In the genomic region with DNA sequence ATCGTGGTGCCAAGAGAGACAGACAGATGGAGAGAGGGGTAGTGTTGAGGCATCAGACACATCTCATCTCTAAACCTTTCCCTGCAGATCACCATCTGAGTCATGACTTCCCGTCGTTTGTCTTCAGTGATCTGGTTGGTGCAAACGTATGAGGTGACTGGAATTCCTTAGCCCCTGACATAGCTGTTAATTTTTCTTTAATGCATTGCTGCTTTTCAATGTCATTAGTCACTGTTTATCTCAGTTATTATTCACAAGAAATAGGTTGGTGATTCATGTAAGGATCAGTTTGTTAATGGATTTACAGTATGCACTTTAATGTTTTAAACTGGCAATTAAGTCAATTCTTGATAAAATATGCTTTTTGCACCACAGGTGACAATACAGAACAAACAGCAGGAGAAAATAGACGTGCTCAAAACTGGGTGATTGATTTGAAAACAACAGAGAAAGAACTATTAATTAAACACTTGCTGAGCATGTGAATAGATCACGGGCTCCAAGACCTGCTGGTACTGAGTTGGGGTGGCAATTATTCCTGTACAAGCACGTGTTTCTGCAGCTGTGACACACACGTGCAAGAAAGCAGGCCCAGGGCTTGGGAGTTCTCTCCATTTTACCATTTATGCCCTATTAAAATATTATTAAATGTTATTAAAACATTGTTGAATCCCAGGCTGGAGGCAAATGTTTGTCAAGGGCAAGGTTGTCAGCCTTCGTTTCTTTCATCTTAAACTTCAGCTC, we compare ENCODE assay signal across 8 cellular contexts. TPM values are rescaled to one million over a fixed set of nuclear protein-coding genes. Genes with fewer than 3 reads are reported as not detected.
DNase-seq lines count a peak whose midpoint lies in the region; ATAC-seq, FAIRE-seq and TF ChIP-seq lines count a peak whose summit lies in the region.
"Had no signal": no experiment of that assay in that cellular context is flagged by ENCODE, and none has a peak within 500 bp of the region (broad histone marks: within the 10 kb centered on the region; RNA-seq: fewer than 3 reads in every experiment).

No MANE protein-coding gene starts in this region.

- no peak for DNase-seq in GM12891 (ENCODE audit: insufficient read length, low spot score)
- peak; percentile 56 for DNase-seq in LHCN-M2 (ENCODE audit: low read depth)
- no peak for DNase-seq in activated naive CD4-positive, alpha-beta T cell treated with anti-CD3 and anti-CD28 coated beads, Interleukin-2, amount 50 U/mL, for 72 hours (ENCODE audit: low spot score in 2 of 2)
- DNase-seq in naive thymus-derived CD8-positive, alpha-beta T cell, result no peak
- DNase-seq in glutamatergic neuron, result no peak
- DNase-seq in hippocampal formation (lab: John Stamatoyannopoulos, UW), result no peak
- no peak for DNase-seq in NCI-H2107 treated with DMSO at 0.1 percent for 48 hours (lab: John Stamatoyannopoulos, UW; ENCODE audit: unreplicated experiment)

- H3K27ac Mint-ChIP-seq in activated naive CD4-positive, alpha-beta T cell treated with anti-CD3 and anti-CD28 coated beads, Interleukin-2, amount 50 U/mL, for 72 hours, result peak overlapping the region; percentile 6 to 38
- H3K27ac Mint-ChIP-seq in naive thymus-derived CD8-positive, alpha-beta T cell, result peak overlapping the region; percentile 9 to 98 (median 86)
- no peak overlapping the region for H3K27ac Mint-ChIP-seq in glutamatergic neuron (ENCODE audit: unreplicated experiment)

- no peak for TF ChIP-seq POLR2A in GM12891 (IDR thresholded peaks at IDR 0.05; ENCODE audit: low read depth, low read length)

- TF ChIP-seq CTCF in glutamatergic neuron (IDR thresholded peaks at IDR 0.05; ENCODE audit: partially characterized antibody, unreplicated experiment), result no peak

- peak overlapping the region in 8 of 10 donors; percentile 12 to 89 (median 60) for H3K4me3 Mint-ChIP-seq in naive thymus-derived CD8-positive, alpha-beta T cell
- H3K4me3 Mint-ChIP-seq in glutamatergic neuron (ENCODE audit: unreplicated experiment), result no peak overlapping the region

- no peaks in the 10 kb centered on the region for H3K27me3 Mint-ChIP-seq in naive thymus-derived CD8-positive, alpha-beta T cell
- peaks cover 2% of the 10 kb centered on the region for H3K27me3 Mint-ChIP-seq in glutamatergic neuron (ENCODE audit: unreplicated experiment)

- POLR2A ChIA-PET in naive thymus-derived CD8-positive, alpha-beta T cell (lab: Charles Lee), result interaction anchor here (1.4 kb wide), 1 partner anchor 9 kb away, joined by 4 read pairs; no protein-coding TSS in a partner anchor

- H3K36me3 Mint-ChIP-seq in activated naive CD4-positive, alpha-beta T cell treated with anti-CD3 and anti-CD28 coated beads, Interleukin-2, amount 50 U/mL, for 72 hours, result peaks cover 0 to 6% of the 10 kb centered on the region in 2 donors
- H3K36me3 Mint-ChIP-seq in naive thymus-derived CD8-positive, alpha-beta T cell, result no peaks in the 10 kb centered on the region
- no peaks in the 10 kb centered on the region for H3K36me3 Mint-ChIP-seq in glutamatergic neuron (ENCODE audit: unreplicated experiment)

- H3K4me1 Mint-ChIP-seq in naive thymus-derived CD8-positive, alpha-beta T cell, result peaks cover 12 to 52% (median 35%) of the 10 kb centered on the region in 4 donors
- peaks cover 5% of the 10 kb centered on the region for H3K4me1 Mint-ChIP-seq in glutamatergic neuron (ENCODE audit: low read depth, unreplicated experiment)

- H3K9me3 Mint-ChIP-seq in activated naive CD4-positive, alpha-beta T cell treated with anti-CD3 and anti-CD28 coated beads, Interleukin-2, amount 50 U/mL, for 72 hours, result no peaks in the 10 kb centered on the region
- no peaks in the 10 kb centered on the region for H3K9me3 Mint-ChIP-seq in naive thymus-derived CD8-positive, alpha-beta T cell
- H3K9me3 Mint-ChIP-seq in glutamatergic neuron (ENCODE audit: unreplicated experiment), result peaks cover 5% of the 10 kb centered on the region

- ATAC-seq in activated naive CD4-positive, alpha-beta T cell treated with anti-CD3 and anti-CD28 coated beads, Interleukin-2, amount 50 U/mL, for 72 hours, result peak in 1 of 2 donors; percentile 63
- ATAC-seq in naive thymus-derived CD8-positive, alpha-beta T cell, result no peak

- peak; percentile 93 for FAIRE-seq in GM12891 (lab: Jason Lieb, UNC)
- FAIRE-seq: colon had no signal

TF ChIP-seq in GM12891, 5 proteins besides CTCF, POLR2A, EP300 and RAD21:
- TF ChIP-seq PAX5 (IDR thresholded peaks at IDR 0.05; ENCODE audit: insufficient read depth, low read length, severe bottlenecking), result no peak
- no peak for TF ChIP-seq SPI1 (IDR thresholded peaks at IDR 0.05; ENCODE audit: low read depth, low read length)
- no peak for TF ChIP-seq TAF1 (IDR thresholded peaks at IDR 0.05; ENCODE audit: low read depth, low read length)
- TF ChIP-seq POLR2AphosphoS5 (IDR thresholded peaks at IDR 0.05; ENCODE audit: low read depth, low read length), result no peak
- no peak for TF ChIP-seq POU2F2 (IDR thresholded peaks at IDR 0.05; ENCODE audit: low read depth, low read length)
TF ChIP-seq in GM12891: peak in this region for 0.

RNA-seq across cellular contexts. Expression of gene TMEM154, which starts 1.4 kb away (rescaled TPM):
- 9.3 TPM for polyA plus RNA-seq in GM12891 (2012; ENCODE audit: low read depth, missing spikeins)
- 0.52 and 0.90 TPM in 2 replicates for total RNA-seq in LHCN-M2 (2014; rRNA removed)
- 0.19 TPM for polyA plus RNA-seq in LHCN-M2 (2012)
- total RNA-seq in activated naive CD4-positive, alpha-beta T cell treated with anti-CD3 and anti-CD28 coated beads, Interleukin-2, amount 50 U/mL, for 72 hours, result 10 to 100 TPM; 13.4 to 17.1 TPM
- total RNA-seq in naive thymus-derived CD8-positive, alpha-beta T cell, result 10 to 100 TPM; 33.4 to 37.9 TPM
- 10 to 100 TPM; 24.7 to 30.8 (median 28.4) TPM for polyA plus RNA-seq in naive thymus-derived CD8-positive, alpha-beta T cell
- total RNA-seq in glutamatergic neuron (ENCODE audit: unreplicated experiment), result 0.22 TPM
